In the genomic region with DNA sequence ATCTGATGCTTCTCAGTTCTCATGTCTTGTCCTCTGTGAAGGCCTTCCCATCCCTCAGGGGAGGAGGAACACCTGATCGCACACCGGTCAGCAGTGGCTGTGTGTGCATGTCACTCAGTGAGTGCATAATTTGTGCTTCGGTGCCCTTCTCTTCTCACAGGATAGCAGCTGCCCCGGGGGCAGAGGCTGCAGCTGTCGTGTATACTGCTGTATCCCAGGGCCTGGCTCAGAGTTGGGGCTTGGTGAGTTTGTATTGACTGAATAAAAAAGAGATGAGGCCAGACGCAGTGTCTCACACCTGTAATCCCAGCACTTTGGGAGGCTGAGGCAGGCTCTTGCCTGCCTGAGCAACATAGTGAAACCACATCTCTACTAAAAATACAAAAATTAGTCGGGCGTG, we compare ENCODE assay signal across 1 cellular context.
TF ChIP-seq lines count a peak whose summit lies in the region.

No MANE protein-coding gene starts in this region.

TF ChIP-seq in WTC11, 78 proteins besides CTCF, POLR2A, EP300 and RAD21 (continued from another document):
- no peak for TF ChIP-seq ATF6 (CRISPR knock-in tag; IDR thresholded peaks at IDR 0.05)
- TF ChIP-seq ARID4B (CRISPR knock-in tag; IDR thresholded peaks at IDR 0.05; ENCODE audit: borderline replicate concordance): no peak
- no peak for TF ChIP-seq ZNF121 (CRISPR knock-in tag; IDR thresholded peaks at IDR 0.05)
- TF ChIP-seq MYBL2 (CRISPR knock-in tag; IDR thresholded peaks at IDR 0.05): no peak
- TF ChIP-seq ZBTB21 (CRISPR knock-in tag; IDR thresholded peaks at IDR 0.05; ENCODE audit: borderline replicate concordance): no peak
- TF ChIP-seq NR1H2 (CRISPR knock-in tag; IDR thresholded peaks at IDR 0.05): no peak
- no peak for TF ChIP-seq ETV6 (CRISPR knock-in tag; IDR thresholded peaks at IDR 0.05)
- TF ChIP-seq TEAD4 (CRISPR knock-in tag; IDR thresholded peaks at IDR 0.05): no peak
- TF ChIP-seq, protein P1, sequence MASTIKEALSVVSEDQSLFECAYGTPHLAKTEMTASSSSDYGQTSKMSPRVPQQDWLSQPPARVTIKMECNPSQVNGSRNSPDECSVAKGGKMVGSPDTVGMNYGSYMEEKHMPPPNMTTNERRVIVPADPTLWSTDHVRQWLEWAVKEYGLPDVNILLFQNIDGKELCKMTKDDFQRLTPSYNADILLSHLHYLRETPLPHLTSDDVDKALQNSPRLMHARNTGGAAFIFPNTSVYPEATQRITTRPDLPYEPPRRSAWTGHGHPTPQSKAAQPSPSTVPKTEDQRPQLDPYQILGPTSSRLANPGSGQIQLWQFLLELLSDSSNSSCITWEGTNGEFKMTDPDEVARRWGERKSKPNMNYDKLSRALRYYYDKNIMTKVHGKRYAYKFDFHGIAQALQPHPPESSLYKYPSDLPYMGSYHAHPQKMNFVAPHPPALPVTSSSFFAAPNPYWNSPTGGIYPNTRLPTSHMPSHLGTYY (CRISPR knock-in tag; IDR thresholded peaks at IDR 0.05): no peak
- TF ChIP-seq, protein P2, sequence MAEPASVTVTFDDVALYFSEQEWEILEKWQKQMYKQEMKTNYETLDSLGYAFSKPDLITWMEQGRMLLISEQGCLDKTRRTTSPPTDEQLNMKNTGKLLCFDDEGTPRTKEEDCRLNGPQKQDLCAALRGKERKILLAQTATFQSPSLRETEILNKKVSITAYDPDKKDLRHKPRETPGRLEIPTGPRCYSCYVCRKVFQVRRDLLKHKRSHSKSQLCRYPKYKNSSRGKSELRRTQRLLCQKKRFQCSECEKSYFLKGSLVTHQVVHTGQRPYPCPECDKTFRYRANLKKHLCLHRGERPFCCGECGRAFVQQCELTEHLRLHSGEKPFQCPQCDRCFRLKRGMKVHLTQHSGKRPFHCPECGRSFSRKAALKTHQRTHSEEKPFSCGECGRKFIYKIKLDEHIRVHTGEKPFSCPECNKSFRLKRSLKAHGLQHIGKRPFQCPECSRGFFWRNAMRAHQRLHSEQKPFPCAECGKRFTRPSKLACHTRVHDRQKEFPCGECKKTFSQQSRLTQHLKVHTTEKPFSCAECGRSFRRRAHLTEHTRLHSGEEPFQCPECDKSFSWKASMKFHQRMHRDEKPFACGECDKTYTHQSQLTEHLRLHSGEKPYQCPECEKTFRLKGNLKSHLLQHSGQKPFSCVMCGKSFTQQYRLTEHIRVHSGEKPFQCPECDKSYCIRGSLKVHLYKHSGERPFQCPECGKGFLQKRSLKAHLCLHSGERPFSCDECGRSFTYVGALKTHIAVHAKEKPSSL (CRISPR knock-in tag; conservative IDR thresholded peaks at IDR 0.05): no peak
- TF ChIP-seq, protein P3, sequence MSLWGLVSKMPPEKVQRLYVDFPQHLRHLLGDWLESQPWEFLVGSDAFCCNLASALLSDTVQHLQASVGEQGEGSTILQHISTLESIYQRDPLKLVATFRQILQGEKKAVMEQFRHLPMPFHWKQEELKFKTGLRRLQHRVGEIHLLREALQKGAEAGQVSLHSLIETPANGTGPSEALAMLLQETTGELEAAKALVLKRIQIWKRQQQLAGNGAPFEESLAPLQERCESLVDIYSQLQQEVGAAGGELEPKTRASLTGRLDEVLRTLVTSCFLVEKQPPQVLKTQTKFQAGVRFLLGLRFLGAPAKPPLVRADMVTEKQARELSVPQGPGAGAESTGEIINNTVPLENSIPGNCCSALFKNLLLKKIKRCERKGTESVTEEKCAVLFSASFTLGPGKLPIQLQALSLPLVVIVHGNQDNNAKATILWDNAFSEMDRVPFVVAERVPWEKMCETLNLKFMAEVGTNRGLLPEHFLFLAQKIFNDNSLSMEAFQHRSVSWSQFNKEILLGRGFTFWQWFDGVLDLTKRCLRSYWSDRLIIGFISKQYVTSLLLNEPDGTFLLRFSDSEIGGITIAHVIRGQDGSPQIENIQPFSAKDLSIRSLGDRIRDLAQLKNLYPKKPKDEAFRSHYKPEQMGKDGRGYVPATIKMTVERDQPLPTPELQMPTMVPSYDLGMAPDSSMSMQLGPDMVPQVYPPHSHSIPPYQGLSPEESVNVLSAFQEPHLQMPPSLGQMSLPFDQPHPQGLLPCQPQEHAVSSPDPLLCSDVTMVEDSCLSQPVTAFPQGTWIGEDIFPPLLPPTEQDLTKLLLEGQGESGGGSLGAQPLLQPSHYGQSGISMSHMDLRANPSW (CRISPR knock-in tag; conservative IDR thresholded peaks at IDR 0.05; ENCODE audit: low read depth): no peak
- TF ChIP-seq SP1 (CRISPR knock-in tag; conservative IDR thresholded peaks at IDR 0.05): no peak
- TF ChIP-seq HMGA2 (CRISPR knock-in tag; IDR thresholded peaks at IDR 0.05): no peak
